13 cellular contexts compared by ENCODE assay signal in the genomic region with DNA sequence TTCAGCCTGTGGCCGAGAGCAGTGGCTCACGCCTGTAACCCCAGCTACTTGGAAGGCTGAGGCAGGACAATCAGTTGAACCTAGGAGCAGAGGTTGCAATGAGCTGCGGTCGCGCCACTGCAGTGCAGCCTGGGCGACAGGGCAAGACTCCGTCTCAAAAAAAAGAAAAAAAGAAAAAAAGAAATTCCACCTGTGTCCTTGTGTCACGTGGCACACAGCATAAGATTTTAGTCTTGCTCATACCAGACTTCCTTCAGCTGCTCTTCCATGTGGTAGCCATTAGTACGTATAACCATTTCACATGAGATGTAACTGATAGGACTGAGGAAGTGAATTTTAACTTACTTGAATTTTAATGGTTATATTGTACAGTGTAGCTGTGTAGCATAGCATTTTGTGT. TPM values are rescaled to one million over a fixed set of nuclear protein-coding genes. Genes with fewer than 3 reads are reported as not detected.
DNase-seq lines count a peak whose midpoint lies in the region; FAIRE-seq and TF ChIP-seq lines count a peak whose summit lies in the region.
"Had no signal": no experiment of that assay in that cellular context is flagged by ENCODE, and none has a peak within 500 bp of the region (broad histone marks: within the 10 kb centered on the region; RNA-seq: fewer than 3 reads in every experiment).

No MANE protein-coding gene starts in this region.

- FAIRE-seq in GM12891 (lab: Jason Lieb, UNC) = peak; percentile 60
- FAIRE-seq: TTC549 had no signal

- H3K4me3 ChIP-seq in AG10803 (ENCODE audit: low read length) (no peak overlapping the region), SK-N-MC (peak overlapping the region; percentile 13; the same call in 1 of the 2 replicates), vagina (no peak overlapping the region)
- H3K4me3 ChIP-seq: sigmoid colon, stomach had no signal

- H3K36me3 ChIP-seq in SK-N-MC (ENCODE audit: insufficient read depth, low read length) (peaks cover 20% of the 10 kb centered on the region), vagina (no peaks in the 10 kb centered on the region)
- H3K36me3 ChIP-seq: sigmoid colon, stomach had no signal

- no peak for TF ChIP-seq CTCF in AG10803 (conservative IDR thresholded peaks at IDR 0.05; ENCODE audit: low read length)
- TF ChIP-seq CTCF in GM10248 (IDR thresholded peaks at IDR 0.05; ENCODE audit: control extremely low read depth, extremely low read depth, low read depth, missing control alignments) = no peak
- TF ChIP-seq CTCF in vagina (IDR thresholded peaks at IDR 0.05) = no peak

- CTCF ChIA-PET in GM10248 (lab: Yijun Ruan, JAX) = interaction anchor here (1.1 to 3.3 kb wide), 2 partner anchors 9 to 17 kb away, joined by 4 to 14 read pairs; no protein-coding TSS in a partner anchor

- H3K9ac ChIP-seq in SK-N-MC (ENCODE audit: insufficient read length) = no peak overlapping the region

- H3K27me3 ChIP-seq in vagina = no peaks in the 10 kb centered on the region
- H3K27me3 ChIP-seq: sigmoid colon, stomach had no signal

- POLR2A ChIA-PET in GM10248 (lab: Yijun Ruan, JAX) = interaction anchor here (0.7 kb wide), 1 partner anchor 70 kb away, joined by 5 read pairs; no protein-coding TSS in a partner anchor

- no peak for TF ChIP-seq POLR2A in GM12891 (IDR thresholded peaks at IDR 0.05; ENCODE audit: low read depth, low read length)
- no peak for TF ChIP-seq POLR2A in vagina (IDR thresholded peaks at IDR 0.05)

- H3K9me3 ChIP-seq in SK-N-MC (ENCODE audit: low read depth, low read length) (no peaks in the 10 kb centered on the region), vagina (no peaks in the 10 kb centered on the region)
- H3K9me3 ChIP-seq: sigmoid colon, stomach had no signal

- intact Hi-C loops in vagina (cut with DNase I) = loop anchor here (5.0 kb wide), 1 partner anchor 108 kb away; the partner anchor contains the start of gene BMPR2

- peak; percentile 34 for DNase-seq in AG10803 (ENCODE audit: low read depth)
- no peak for DNase-seq in GM12891 (ENCODE audit: insufficient read length, low spot score)
- DNase-seq in SK-N-MC (ENCODE audit: low read depth, low spot score) = no peak
- DNase-seq in effector CD4-positive, alpha-beta T cell = peak; percentile 17
- DNase-seq in GM10248 (ENCODE audit: extremely low spot score) = no peak
- DNase-seq in LoVo (ENCODE audit: low spot score) = no peak
- no peak for DNase-seq in cortex of kidney (lab: John Stamatoyannopoulos, UW)
- DNase-seq in vagina (ENCODE audit: extremely low spot score in 2 of 2) = no peak
- DNase-seq: DMS79 treated with DMSO at 0.1 percent for 48 hours, NCI-H2029, sigmoid colon, stomach had no signal

- peaks cover 39% of the 10 kb centered on the region for H3K4me1 ChIP-seq in vagina

- H3K27ac ChIP-seq in SK-N-MC (no peak overlapping the region), vagina (no peak overlapping the region)
- H3K27ac ChIP-seq: sigmoid colon had no signal

TF ChIP-seq in GM12891, 5 proteins besides CTCF, POLR2A, EP300 and RAD21:
- TF ChIP-seq POLR2AphosphoS5 (IDR thresholded peaks at IDR 0.05; ENCODE audit: low read depth, low read length) (no peak), PAX5 (IDR thresholded peaks at IDR 0.05; ENCODE audit: insufficient read depth, low read length, severe bottlenecking) (no peak), TAF1 (IDR thresholded peaks at IDR 0.05; ENCODE audit: low read depth, low read length) (no peak), SPI1 (IDR thresholded peaks at IDR 0.05; ENCODE audit: low read depth, low read length) (no peak), POU2F2 (IDR thresholded peaks at IDR 0.05; ENCODE audit: low read depth, low read length) (no peak)

RNA-seq across cellular contexts. Expression of gene NOP58, which starts 4.0 kb away (rescaled TPM):
- 88.3 TPM for polyA plus RNA-seq in GM12891 (2012; ENCODE audit: low read depth, missing spikeins)
- 80.8 TPM for total RNA-seq in vagina

RNA-seq across cellular contexts. Expression of gene SUMO1, which starts 31.2 kb away (rescaled TPM):
- polyA plus RNA-seq in GM12891 (2012; ENCODE audit: low read depth, missing spikeins) = 118 TPM
- 38.8 TPM for total RNA-seq in vagina

Comparison
In these comparisons a context has a peak if more than half of its experiments do, and no peak if none do; other contexts are left out.
1. DNase-seq: peak in AG10803 (single experiment) and effector CD4-positive, alpha-beta T cell (single experiment); none in GM12891 (single experiment), SK-N-MC (single experiment), GM10248 (single experiment), LoVo (single experiment), cortex of kidney (single experiment) and vagina (0 of 2).